In genomic region chr20:22342410-22342809, GRCh38 we compare ENCODE assay signal across 37 cellular contexts.
"Had no signal": no experiment of that assay in that cellular context is flagged by ENCODE, and none has a peak within 500 bp of the region (broad histone marks: within the 10 kb centered on the region; RNA-seq: fewer than 3 reads in every experiment).

No MANE protein-coding gene starts in this region.

- H3K27me3 Mint-ChIP-seq: activated CD8-positive, alpha-beta memory T cell treated with anti-CD3 and anti-CD28 coated beads, Interleukin-2, amount 10 ng/mL, durations not matched to agents 7 days and 5 days; activated T-helper 17 cell treated with anti-CD3 and anti-CD28 coated beads, Interleukin-2, amount 50 U/mL, for 72 hours had no signal

- H3K27ac ChIP-seq: brain microvascular endothelial cell, colonic mucosa, Peyer's patch, SK-N-MC, WERI-Rb-1 had no signal

- H3K4me3 ChIP-seq: colonic mucosa, Peyer's patch, SJCRH30, SK-N-MC had no signal

- H3K4me1 ChIP-seq: colonic mucosa, Peyer's patch had no signal

- H3K27me3 ChIP-seq: brain microvascular endothelial cell, colonic mucosa, Peyer's patch, SJCRH30 had no signal

- H3K4me1 Mint-ChIP-seq: activated CD4-positive, alpha-beta memory T cell treated with anti-CD3 and anti-CD28 coated beads, Interleukin-2, amount 10 ng/mL, durations not matched to agents 7 days and 5 days; activated CD8-positive, alpha-beta memory T cell treated with anti-CD3 and anti-CD28 coated beads, Interleukin-2, amount 10 ng/mL, durations not matched to agents 7 days and 5 days; activated T-helper 17 cell treated with anti-CD3 and anti-CD28 coated beads, Interleukin-2, amount 50 U/mL, for 72 hours had no signal

- H3K36me3 Mint-ChIP-seq: activated CD8-positive, alpha-beta memory T cell treated with anti-CD3 and anti-CD28 coated beads, Interleukin-2, amount 10 ng/mL, durations not matched to agents 7 days and 5 days; activated naive CD8-positive, alpha-beta T cell treated with anti-CD3 and anti-CD28 coated beads for 36 hours had no signal

- H3K9me3 ChIP-seq: colonic mucosa, Peyer's patch, SJCRH30 had no signal

- H3K4me3 Mint-ChIP-seq: activated CD4-positive, alpha-beta memory T cell treated with anti-CD3 and anti-CD28 coated beads, Interleukin-2, amount 10 ng/mL, durations not matched to agents 7 days and 5 days; activated CD8-positive, alpha-beta memory T cell treated with anti-CD3 and anti-CD28 coated beads, Interleukin-2, amount 10 ng/mL, durations not matched to agents 7 days and 5 days; activated naive CD8-positive, alpha-beta T cell treated with anti-CD3 and anti-CD28 coated beads for 36 hours; activated T-helper 17 cell treated with anti-CD3 and anti-CD28 coated beads, Interleukin-2, amount 50 U/mL, for 72 hours had no signal

- H3K36me3 ChIP-seq: brain microvascular endothelial cell, colonic mucosa, Peyer's patch, SJCRH30, WERI-Rb-1 had no signal

- H3K9me3 Mint-ChIP-seq: activated CD4-positive, alpha-beta memory T cell treated with anti-CD3 and anti-CD28 coated beads, Interleukin-2, amount 10 ng/mL, durations not matched to agents 7 days and 5 days; activated naive CD8-positive, alpha-beta T cell treated with anti-CD3 and anti-CD28 coated beads for 36 hours; activated T-helper 17 cell treated with anti-CD3 and anti-CD28 coated beads, Interleukin-2, amount 50 U/mL, for 72 hours had no signal

- DNase-seq: activated CD4-positive, alpha-beta memory T cell treated with anti-CD3 and anti-CD28 coated beads, Interleukin-2, amount 10 ng/mL, durations not matched to agents 7 days and 5 days; activated CD4-positive, alpha-beta T cell treated with anti-CD3 and anti-CD28 coated beads for 1 hour; activated CD4-positive, alpha-beta T cell treated with anti-CD3 and anti-CD28 coated beads for 48 hours; activated CD4-positive, CD25-positive, alpha-beta regulatory T cell; activated CD8-positive, alpha-beta memory T cell treated with anti-CD3 and anti-CD28 coated beads for 24 hours; activated CD8-positive, alpha-beta memory T cell treated with anti-CD3 and anti-CD28 coated beads, Interleukin-2, amount 10 ng/mL, durations not matched to agents 7 days and 5 days; activated CD8-positive, alpha-beta memory T cell treated with anti-CD3 and anti-CD28 coated beads, Interleukin-2, amount 50 U/mL, for 48 hours; activated effector memory CD4-positive, alpha-beta T cell treated with anti-CD3 and anti-CD28 coated beads, Interleukin-2, amount 50 U/mL, for 16 hours; activated naive CD4-positive, alpha-beta T cell; activated naive CD4-positive, alpha-beta T cell treated with anti-CD3 and anti-CD28 coated beads, Interleukin-2, amount 50 U/mL, for 16 hours; activated naive CD8-positive, alpha-beta T cell treated with anti-CD3 and anti-CD28 coated beads for 36 hours; activated T-cell treated with anti-CD3 and anti-CD28 coated beads, Interleukin-2, amount 50 U/mL, for 48 hours; amniotic stem cell; aorta; brain microvascular endothelial cell; central memory CD4-positive, alpha-beta T cell; colonic mucosa; Karpas-422; MM.1S; NCI-H1048; NCI-H146; NCI-H187; NCI-H2029 treated with DMSO at 0.1 percent for 48 hours; NCI-H2107; NCI-H2171; NCI-H510A; NCI-H526; NCI-H748 treated with DMSO at 0.1 percent for 48 hours; NK-92 treated with Interleukin-12 subunit alpha and Interleukin-12 subunit beta, amount 100 ng/mL, for 24 hours; PC-3; Peyer's patch; SHP77; SJCRH30; T1000; WERI-Rb-1 had no signal

- H3K27ac Mint-ChIP-seq: activated CD4-positive, alpha-beta memory T cell treated with anti-CD3 and anti-CD28 coated beads, Interleukin-2, amount 10 ng/mL, durations not matched to agents 7 days and 5 days; activated CD8-positive, alpha-beta memory T cell treated with anti-CD3 and anti-CD28 coated beads, Interleukin-2, amount 10 ng/mL, durations not matched to agents 7 days and 5 days; activated naive CD8-positive, alpha-beta T cell treated with anti-CD3 and anti-CD28 coated beads for 36 hours; activated T-helper 17 cell treated with anti-CD3 and anti-CD28 coated beads, Interleukin-2, amount 50 U/mL, for 72 hours had no signal

- ATAC-seq: activated CD8-positive, alpha-beta memory T cell treated with anti-CD3 and anti-CD28 coated beads, Interleukin-2, amount 10 ng/mL, durations not matched to agents 7 days and 5 days; activated T-helper 17 cell treated with anti-CD3 and anti-CD28 coated beads, Interleukin-2, amount 50 U/mL, for 72 hours had no signal
